ENCODE assay signal across 8 cellular contexts in the genomic region with DNA sequence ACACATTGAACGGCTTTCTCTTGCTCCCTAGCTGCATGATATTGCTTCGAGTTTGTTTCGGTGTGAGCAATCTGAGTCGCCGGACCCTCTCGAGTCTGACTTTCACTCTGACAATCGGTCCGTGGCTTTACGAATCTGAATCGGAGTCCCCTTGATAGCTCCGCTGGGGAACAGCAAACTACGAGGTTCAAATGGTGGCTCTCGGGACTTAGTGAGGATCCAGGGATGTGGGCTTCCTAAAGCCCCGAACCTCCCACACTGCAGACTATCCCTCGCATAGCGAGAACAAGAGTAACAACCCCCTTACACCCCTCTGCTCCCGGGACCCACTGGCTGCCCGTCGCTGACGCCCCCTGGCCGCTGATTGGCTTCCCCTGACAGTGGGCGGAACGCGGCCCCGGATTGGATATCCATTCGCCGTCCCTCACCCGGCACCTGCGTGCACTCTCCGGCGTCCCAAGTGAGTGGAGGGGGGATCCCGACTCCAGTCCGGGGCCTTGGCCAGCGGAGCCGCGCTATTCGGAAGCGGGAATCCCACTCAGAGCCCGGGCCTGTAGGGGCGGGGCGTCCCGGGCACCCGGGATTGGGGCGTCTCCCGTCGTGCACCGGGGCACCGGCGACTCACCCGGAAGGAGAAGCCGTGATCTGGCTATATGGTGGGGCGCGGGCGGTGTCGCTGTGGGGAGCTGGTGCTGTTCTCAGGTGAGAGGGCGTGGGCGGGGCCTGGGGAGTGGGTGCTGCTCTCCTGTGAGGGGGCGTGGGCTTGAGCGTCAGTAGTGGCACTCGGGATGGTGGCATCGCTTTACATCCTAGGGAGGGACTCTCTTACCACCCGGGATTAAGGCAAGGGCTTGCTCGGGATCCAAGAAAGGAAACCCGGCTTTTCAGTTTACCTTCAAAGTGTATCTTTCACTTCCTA. TPM values are rescaled to one million over a fixed set of nuclear protein-coding genes. Genes with fewer than 3 reads are reported as not detected.
DNase-seq lines count a peak whose midpoint lies in the region; ATAC-seq and FAIRE-seq lines count a peak whose summit lies in the region.

TSS of gene SNX11 (plus strand) at position 630 of the 919 bp plus-strand sequence. CDS start 4,278 bp downstream, outside the sequence.

- H2BK5ac ChIP-seq in mesenchymal stem cell (ENCODE audit: low read depth, low read length, poor library complexity, severe bottlenecking) = peak within 1 kb of the TSS; percentile 36

- peak within 1 kb of the TSS; percentile 75 for H2BK120ac ChIP-seq in mesenchymal stem cell (ENCODE audit: low read depth, low read length)

- peak within 1 kb of the TSS; percentile 94 for H3K9ac ChIP-seq in mesenchymal stem cell (ENCODE audit: low read length)

- H3K23ac ChIP-seq in mesenchymal stem cell (ENCODE audit: low read length in 2 of 2) = peak within 1 kb of the TSS in 1 of 2 experiments; percentile 68

- peak within 1 kb of the TSS; percentile 72 for H4K91ac ChIP-seq in mesenchymal stem cell (ENCODE audit: low read length)

- H2AFZ ChIP-seq in mesenchymal stem cell (ENCODE audit: low read depth, low read length) = peak within 1 kb of the TSS; percentile 88

- H2BK15ac ChIP-seq in mesenchymal stem cell (ENCODE audit: low read depth, poor library complexity, severe bottlenecking) = peak within 1 kb of the TSS; percentile 98

- WGBS in mesenchymal stem cell = 1% methylated on average over 57 of the region's 64 CpGs

- ATAC-seq in GM21367 (IDR thresholded peaks at IDR 0.05; ENCODE audit: unreplicated experiment) = peak; percentile 61
- peak; percentile 90 for ATAC-seq in effector memory CD8-positive, alpha-beta T cell (replicated peaks)

- DNase-seq in Caki2 (ENCODE audit: low read depth) = peak; percentile 94
- peak; percentile 98 for DNase-seq in HTR-8/SVneo (ENCODE audit: insufficient read length, low spot score)
- DNase-seq in NOMO-1 treated with DMSO at 0.1 percent for 48 hours (lab: John Stamatoyannopoulos, UW; ENCODE audit: unreplicated experiment) = peak; percentile 78
- peak; percentile 86 to 92 for DNase-seq in activated CD8-positive, alpha-beta memory T cell treated with anti-CD3 and anti-CD28 coated beads for 4 hours (ENCODE audit: low read depth in 2 of 2)
- DNase-seq in effector memory CD8-positive, alpha-beta T cell = peak; percentile 84 to 88 (median 87)
- peak; percentile 93 for DNase-seq in mesenchymal stem cell
- DNase-seq in stimulated activated CD8-positive, alpha-beta memory T cell treated with anti-CD3 and anti-CD28 coated beads, Interleukin-15, amount 100 ng/mL, for 1 hour (ENCODE audit: low read depth) = peak; percentile 89

- H3K14ac ChIP-seq in mesenchymal stem cell (ENCODE audit: low read length in 2 of 2) = peak within 1 kb of the TSS in 1 of 2 experiments; percentile 91

- peak within 1 kb of the TSS; percentile 93 to 96 for H3K27ac Mint-ChIP-seq in effector memory CD8-positive, alpha-beta T cell

- no peaks in the 10 kb centered on the region for H3K36me3 ChIP-seq in mesenchymal stem cell (ENCODE audit: control insufficient read depth in 1 of 2, insufficient read depth in 2 of 2, low read depth in 1 of 2, low read length in 2 of 2)

- peak within 1 kb of the TSS; percentile 88 for H3K27ac ChIP-seq in mesenchymal stem cell (ENCODE audit: low read length, poor library complexity, severe bottlenecking)

- peak within 1 kb of the TSS; percentile 87 to 91 for H3K4me3 ChIP-seq in mesenchymal stem cell (ENCODE audit: insufficient read depth in 1 of 2, low read depth in 1 of 2, low read length in 2 of 2)

- no peaks in the 10 kb centered on the region for H3K27me3 Mint-ChIP-seq in effector memory CD8-positive, alpha-beta T cell

- no peaks in the 10 kb centered on the region for H3K27me3 ChIP-seq in mesenchymal stem cell (ENCODE audit: control insufficient read depth in 1 of 2, insufficient read depth in 1 of 2, low read length in 2 of 2)

- peaks cover 4% of the 10 kb centered on the region for H3K79me1 ChIP-seq in mesenchymal stem cell (replicated peaks; ENCODE audit: low read length, poor library complexity, severe bottlenecking)

- peak; percentile 93 for FAIRE-seq in HTR-8/SVneo (lab: Jason Lieb, UNC)

- H3K36me3 Mint-ChIP-seq in effector memory CD8-positive, alpha-beta T cell (ENCODE audit: insufficient read depth) = peaks cover 36% of the 10 kb centered on the region

- peak within 1 kb of the TSS; percentile 75 to 89 for H3K18ac ChIP-seq in mesenchymal stem cell (ENCODE audit: low read depth in 1 of 2, low read length in 2 of 2)

- no peaks in the 10 kb centered on the region for H3K9me3 Mint-ChIP-seq in effector memory CD8-positive, alpha-beta T cell

- peak within 1 kb of the TSS; percentile 75 for H3K4me2 ChIP-seq in mesenchymal stem cell (ENCODE audit: low read length, poor library complexity, severe bottlenecking)

- no peak within 1 kb of the TSS for H2AK5ac ChIP-seq in mesenchymal stem cell (ENCODE audit: low read length, severe bottlenecking)

- peak within 1 kb of the TSS; percentile 84 for H4K8ac ChIP-seq in mesenchymal stem cell (ENCODE audit: low read length)

- H3K4ac ChIP-seq in mesenchymal stem cell (ENCODE audit: low read depth in 1 of 2, low read length in 2 of 2) = peak within 1 kb of the TSS; percentile 58 to 71

- peak within 1 kb of the TSS; percentile 92 to 98 for H3K4me3 Mint-ChIP-seq in effector memory CD8-positive, alpha-beta T cell

- no peak within 1 kb of the TSS for H2BK12ac ChIP-seq in mesenchymal stem cell (ENCODE audit: low read length in 2 of 2)

- peaks cover 40 to 51% of the 10 kb centered on the region in 2 donors for H3K4me1 Mint-ChIP-seq in effector memory CD8-positive, alpha-beta T cell (ENCODE audit: low read depth in 2 of 2)

- H3K4me1 ChIP-seq in mesenchymal stem cell (ENCODE audit: control insufficient read depth, insufficient read depth, low read depth, low read length) = peaks cover 4% of the 10 kb centered on the region

- in situ Hi-C loops in Caki2 (cut with HindIII; ENCODE audit: low pct_unique_long_range_greater_than_20kb, low sequenced_read_pairs) = no loop called here

- no peaks in the 10 kb centered on the region for H3K9me3 ChIP-seq in mesenchymal stem cell (ENCODE audit: control insufficient read depth, low read length)

RNA-seq across cellular contexts. Expression of gene SNX11, which starts in this region (rescaled TPM):
- total RNA-seq in Caki2 (2014; rRNA removed; shearing (Covaris generic); ENCODE audit: low replicate concordance) = 24.8 and 26.0 TPM in 2 replicates
- polyA plus RNA-seq in mesenchymal stem cell (2013, experiment 1 of 2) = 10.8 TPM
- 11.7 TPM for polyA plus RNA-seq in mesenchymal stem cell (2013, experiment 2 of 2)

Comparison
In these comparisons a context has a peak if more than half of its experiments do, and no peak if none do; other contexts are left out.
1. Peak in every context shown above with its lines: DNase-seq, ATAC-seq, H3K4me3 ChIP-seq and H3K27ac ChIP-seq.